In genomic region chr19:33621065-33621785, GRCh38 we compare ENCODE assay signal across 13 cellular contexts. TPM values are rescaled to one million over a fixed set of nuclear protein-coding genes. Genes with fewer than 3 reads are reported as not detected.
DNase-seq lines count a peak whose midpoint lies in the region; ATAC-seq and TF ChIP-seq lines count a peak whose summit lies in the region.
"Had no signal": no experiment of that assay in that cellular context is flagged by ENCODE, and none has a peak within 500 bp of the region (broad histone marks: within the 10 kb centered on the region; RNA-seq: fewer than 3 reads in every experiment).

No MANE protein-coding gene starts in this region.

- H3K27me3 ChIP-seq in body of pancreas (peaks cover 0 to 7% of the 10 kb centered on the region in 2 donors), iPS-15b (ENCODE audit: control insufficient read depth, insufficient read depth, low read length) (peaks cover 46% of the 10 kb centered on the region)

- TF ChIP-seq CTCF in body of pancreas (IDR thresholded peaks at IDR 0.05): no peak
- no peak for TF ChIP-seq CTCF in progenitor cell of endocrine pancreas (IDR thresholded peaks at IDR 0.05; ENCODE audit: unreplicated experiment)

- no peaks in the 10 kb centered on the region for H3K36me3 Mint-ChIP-seq in progenitor cell of endocrine pancreas (ENCODE audit: insufficient read depth)
- no peaks in the 10 kb centered on the region for H3K36me3 Mint-ChIP-seq in activated CD8-positive, alpha-beta T cell treated with anti-CD3 and anti-CD28 coated beads, Interleukin-2, amount 10 ng/mL, durations not matched to agents 7 days and 5 days (ENCODE audit: low read depth)

- H3K4me3 ChIP-seq in body of pancreas (no peak overlapping the region), iPS-15b (ENCODE audit: low read depth, low read length) (peak overlapping the region; percentile 41)

- peaks cover 3% of the 10 kb centered on the region for H3K4me1 Mint-ChIP-seq in progenitor cell of endocrine pancreas (ENCODE audit: low read depth)
- H3K4me1 Mint-ChIP-seq in activated CD8-positive, alpha-beta T cell treated with anti-CD3 and anti-CD28 coated beads, Interleukin-2, amount 10 ng/mL, durations not matched to agents 7 days and 5 days (ENCODE audit: low read depth): no peaks in the 10 kb centered on the region
- H3K4me1 Mint-ChIP-seq: B cell had no signal

- H3K9me3 ChIP-seq in body of pancreas: no peaks in the 10 kb centered on the region
- no peaks in the 10 kb centered on the region for H3K9me3 ChIP-seq in iPS-15b (ENCODE audit: control insufficient read depth, insufficient read depth, low read length)

- 14 to 56% methylated on average over 9 to 56 of the region's 60 CpGs for WGBS in body of pancreas, 2 donors

- intact Hi-C loops in body of pancreas (cut with DNase I): no loop called here

- H3K9me3 Mint-ChIP-seq in progenitor cell of endocrine pancreas (ENCODE audit: low read depth): no peaks in the 10 kb centered on the region
- H3K9me3 Mint-ChIP-seq in activated CD8-positive, alpha-beta T cell treated with anti-CD3 and anti-CD28 coated beads, Interleukin-2, amount 10 ng/mL, durations not matched to agents 7 days and 5 days (ENCODE audit: insufficient read depth): no peaks in the 10 kb centered on the region

- no peak for TF ChIP-seq POLR2A in body of pancreas (IDR thresholded peaks at IDR 0.05)

- in situ Hi-C loops in G401 (cut with HindIII; ENCODE audit: low sequenced_read_pairs): no loop called here

- peaks cover 79% of the 10 kb centered on the region for H3K27me3 Mint-ChIP-seq in progenitor cell of endocrine pancreas
- peaks cover 39% of the 10 kb centered on the region for H3K27me3 Mint-ChIP-seq in activated CD8-positive, alpha-beta T cell treated with anti-CD3 and anti-CD28 coated beads, Interleukin-2, amount 10 ng/mL, durations not matched to agents 7 days and 5 days (ENCODE audit: low read depth)

- peak; percentile 47 for DNase-seq in G401 (ENCODE audit: low spot score)
- DNase-seq in body of pancreas: peak in 1 of 4 donors; percentile 11
- no peak for DNase-seq in progenitor cell of endocrine pancreas (ENCODE audit: low spot score, unreplicated experiment)
- DNase-seq in activated CD8-positive, alpha-beta T cell treated with anti-CD3 and anti-CD28 coated beads, Interleukin-2, amount 10 ng/mL, durations not matched to agents 7 days and 5 days: no peak
- no peak for DNase-seq in NAMALWA (ENCODE audit: low spot score)
- no peak for DNase-seq in cerebellar nuclear complex (lab: John Stamatoyannopoulos, UW)
- DNase-seq: activated CD8-positive, alpha-beta memory T cell treated with anti-CD3 and anti-CD28 coated beads, Interleukin-2, amount 50 U/mL, for 48 hours; effector memory CD4-positive, alpha-beta T cell had no signal

- CTCF ChIA-PET in activated CD8-positive, alpha-beta T cell treated with anti-CD3 and anti-CD28 coated beads, Interleukin-2, amount 10 ng/mL, durations not matched to agents 7 days and 5 days (lab: Charles Lee): no interaction called here

- H3K27ac ChIP-seq in body of pancreas: no peak overlapping the region
- H3K27ac ChIP-seq: RWPE1 had no signal

- POLR2A ChIA-PET in activated CD8-positive, alpha-beta T cell treated with anti-CD3 and anti-CD28 coated beads, Interleukin-2, amount 10 ng/mL, durations not matched to agents 7 days and 5 days (lab: Charles Lee): no interaction called here

- H3K4me3 Mint-ChIP-seq in progenitor cell of endocrine pancreas (ENCODE audit: low read depth): peak overlapping the region; percentile 46
- no peak overlapping the region for H3K4me3 Mint-ChIP-seq in activated CD8-positive, alpha-beta T cell treated with anti-CD3 and anti-CD28 coated beads, Interleukin-2, amount 10 ng/mL, durations not matched to agents 7 days and 5 days
- H3K4me3 Mint-ChIP-seq: B cell had no signal

- H3K9ac ChIP-seq in iPS-15b (ENCODE audit: low read depth, low read length): no peak overlapping the region

- ATAC-seq in body of pancreas: peak; percentile 20
- no peak for ATAC-seq in activated CD8-positive, alpha-beta T cell treated with anti-CD3 and anti-CD28 coated beads, Interleukin-2, amount 10 ng/mL, durations not matched to agents 7 days and 5 days
- no peak for ATAC-seq in GM18861 (IDR thresholded peaks at IDR 0.05; ENCODE audit: unreplicated experiment)

- H3K36me3 ChIP-seq in body of pancreas (replicated peaks in 1 of 2; ENCODE audit: insufficient read depth in 1 of 2, low read depth in 2 of 2) (no peaks in the 10 kb centered on the region), iPS-15b (ENCODE audit: control insufficient read depth, insufficient read depth, low read length) (no peaks in the 10 kb centered on the region)

- H3K27ac Mint-ChIP-seq in progenitor cell of endocrine pancreas: no peak overlapping the region
- H3K27ac Mint-ChIP-seq in activated CD8-positive, alpha-beta T cell treated with anti-CD3 and anti-CD28 coated beads, Interleukin-2, amount 10 ng/mL, durations not matched to agents 7 days and 5 days: no peak overlapping the region
- H3K27ac Mint-ChIP-seq: B cell had no signal

- H3K4me1 ChIP-seq in body of pancreas: peaks cover 20% of the 10 kb centered on the region
- peaks cover 6% of the 10 kb centered on the region for H3K4me1 ChIP-seq in iPS-15b (ENCODE audit: control insufficient read depth, insufficient read depth, low read length)

RNA-seq across cellular contexts. Expression of gene CHST8, which starts 0.5 kb away (rescaled TPM):
- not detected in 2 replicates for total RNA-seq in G401 (2014; rRNA removed; shearing (Covaris generic))
- total RNA-seq in body of pancreas (under 1 TPM in 1 of 2 donors, not detected in 1; 0.26 TPM), progenitor cell of endocrine pancreas (3.0 and 3.4 TPM in 2 replicates)
- total RNA-seq in activated CD8-positive, alpha-beta T cell treated with anti-CD3 and anti-CD28 coated beads, Interleukin-2, amount 10 ng/mL, durations not matched to agents 7 days and 5 days: not detected
- total RNA-seq: B cell, LHCN-M2 had no signal
